In genomic region chr17:7329360-7330098, GRCh38 we compare ENCODE assay signal across 8 cellular contexts. TPM values are rescaled to one million over a fixed set of nuclear protein-coding genes. Genes with fewer than 3 reads are reported as not detected.
DNase-seq lines count a peak whose midpoint lies in the region; ATAC-seq and TF ChIP-seq lines count a peak whose summit lies in the region.

No MANE protein-coding gene starts in this region.

- H3K27ac ChIP-seq in osteoblast (ENCODE audit: low read depth, low read length) (peak overlapping the region; percentile 83), thoracic aorta (peak overlapping the region; percentile 88 to 98)

- TF ChIP-seq CTCF in GM10266 (IDR thresholded peaks at IDR 0.05; ENCODE audit: control insufficient read depth, insufficient read depth, low read depth, missing control alignments) (no peak), glutamatergic neuron (IDR thresholded peaks at IDR 0.05; ENCODE audit: partially characterized antibody, unreplicated experiment) (no peak), osteoblast (IDR thresholded peaks at IDR 0.05; ENCODE audit: extremely low read depth, low read depth, low read length) (no peak), thoracic aorta (IDR thresholded peaks at IDR 0.05) (no peak)

- H3K4me2 ChIP-seq in osteoblast (ENCODE audit: insufficient read depth, low read length), result peak overlapping the region; percentile 97

- H3K4me1 Mint-ChIP-seq in activated naive CD8-positive, alpha-beta T cell treated with anti-CD3 and anti-CD28 coated beads, Interleukin-2, amount 10 ng/mL, durations not matched to agents 7 days and 5 days, result peaks cover 26% of the 10 kb centered on the region
- H3K4me1 Mint-ChIP-seq in glutamatergic neuron (ENCODE audit: low read depth, unreplicated experiment), result peaks cover 8% of the 10 kb centered on the region

- peak overlapping the region; percentile 93 for H3K27ac Mint-ChIP-seq in activated naive CD8-positive, alpha-beta T cell treated with anti-CD3 and anti-CD28 coated beads, Interleukin-2, amount 10 ng/mL, durations not matched to agents 7 days and 5 days
- H3K27ac Mint-ChIP-seq in glutamatergic neuron (ENCODE audit: unreplicated experiment), result peak overlapping the region; percentile 89

- no peaks in the 10 kb centered on the region for H3K27me3 Mint-ChIP-seq in activated naive CD8-positive, alpha-beta T cell treated with anti-CD3 and anti-CD28 coated beads, Interleukin-2, amount 10 ng/mL, durations not matched to agents 7 days and 5 days
- H3K27me3 Mint-ChIP-seq in glutamatergic neuron (ENCODE audit: unreplicated experiment), result peaks cover 2% of the 10 kb centered on the region

- ATAC-seq in HG02623 (IDR thresholded peaks at IDR 0.05; ENCODE audit: unreplicated experiment) (peak; percentile 57), thoracic aorta (ENCODE audit: insufficient number of reproducible peaks, low FRiP score, low read depth) (peak; percentile 78)
- peak; percentile 59 for ATAC-seq in activated naive CD8-positive, alpha-beta T cell treated with anti-CD3 and anti-CD28 coated beads, Interleukin-2, amount 10 ng/mL, durations not matched to agents 7 days and 5 days (ENCODE audit: low read depth)

- H3K9me3 Mint-ChIP-seq in activated naive CD8-positive, alpha-beta T cell treated with anti-CD3 and anti-CD28 coated beads, Interleukin-2, amount 10 ng/mL, durations not matched to agents 7 days and 5 days, result no peaks in the 10 kb centered on the region
- H3K9me3 Mint-ChIP-seq in glutamatergic neuron (ENCODE audit: unreplicated experiment), result peaks cover 5% of the 10 kb centered on the region

- peaks cover 2% of the 10 kb centered on the region for H3K36me3 Mint-ChIP-seq in activated naive CD8-positive, alpha-beta T cell treated with anti-CD3 and anti-CD28 coated beads, Interleukin-2, amount 10 ng/mL, durations not matched to agents 7 days and 5 days
- H3K36me3 Mint-ChIP-seq in glutamatergic neuron (ENCODE audit: unreplicated experiment), result no peaks in the 10 kb centered on the region

- H3K4me1 ChIP-seq in osteoblast (ENCODE audit: insufficient read depth, low read length) (peaks cover 12% of the 10 kb centered on the region), thoracic aorta (ENCODE audit: control insufficient read depth in 1 of 2, low read depth in 2 of 2) (peaks cover 3 to 17% of the 10 kb centered on the region in 2 donors)

- H2AFZ ChIP-seq in osteoblast (ENCODE audit: low read length), result peak overlapping the region; percentile 100

- DNase-seq in GM10266 (ENCODE audit: extremely low spot score) (peak; percentile 98), NCI-H1105 treated with DMSO at 0.1 percent for 48 hours (lab: John Stamatoyannopoulos, UW) (peak; percentile 99), SKM-1 treated with dmso at 0.1 percent for 144 hours (lab: John Stamatoyannopoulos, UW; ENCODE audit: unreplicated experiment) (peak; percentile 82), glutamatergic neuron (peak; percentile 96), osteoblast (ENCODE audit: insufficient read length, low spot score, missing footprints) (peak; percentile 100), thoracic aorta (ENCODE audit: low spot score) (peak; percentile 95)
- peak; percentile 94 for DNase-seq in activated naive CD8-positive, alpha-beta T cell treated with anti-CD3 and anti-CD28 coated beads, Interleukin-2, amount 10 ng/mL, durations not matched to agents 7 days and 5 days

- peaks cover 19% of the 10 kb centered on the region for H3K79me2 ChIP-seq in osteoblast (ENCODE audit: insufficient read depth, low read length)

- H3K9me3 ChIP-seq in osteoblast (ENCODE audit: low read depth, low read length) (no peaks in the 10 kb centered on the region), thoracic aorta (no peaks in the 10 kb centered on the region)

- H4K20me1 ChIP-seq in osteoblast (ENCODE audit: insufficient read depth, low read length), result peaks cover 3% of the 10 kb centered on the region

- H3K4me3 Mint-ChIP-seq in activated naive CD8-positive, alpha-beta T cell treated with anti-CD3 and anti-CD28 coated beads, Interleukin-2, amount 10 ng/mL, durations not matched to agents 7 days and 5 days, result peak overlapping the region; percentile 88
- H3K4me3 Mint-ChIP-seq in glutamatergic neuron (ENCODE audit: unreplicated experiment), result peak overlapping the region; percentile 90

- H3K27me3 ChIP-seq in osteoblast (ENCODE audit: insufficient read depth, low read length) (peaks cover 7% of the 10 kb centered on the region), thoracic aorta (replicated peaks; ENCODE audit: insufficient read depth) (no peaks in the 10 kb centered on the region)

- H3K4me3 ChIP-seq in osteoblast (ENCODE audit: insufficient read depth, low read length) (peak overlapping the region; percentile 96), thoracic aorta (peak overlapping the region; percentile 93)

- POLR2A ChIA-PET in activated naive CD8-positive, alpha-beta T cell treated with anti-CD3 and anti-CD28 coated beads, Interleukin-2, amount 10 ng/mL, durations not matched to agents 7 days and 5 days (lab: Charles Lee), result interaction anchor here (0.6 to 4.5 kb wide), 20 partner anchors 8 to 719 kb away, joined by 3 to 33 read pairs (median 5); partner anchors contain the start of genes ACAP1, GPS2, MPDU1 and PHF23

- H3K36me3 ChIP-seq in osteoblast (ENCODE audit: insufficient read depth, low read length) (peaks cover 18% of the 10 kb centered on the region), thoracic aorta (peaks cover 10% of the 10 kb centered on the region)

RNA-seq across cellular contexts. Expression of gene NEURL4, which starts 0.4 kb away (rescaled TPM):
- total RNA-seq in activated naive CD8-positive, alpha-beta T cell treated with anti-CD3 and anti-CD28 coated beads, Interleukin-2, amount 10 ng/mL, durations not matched to agents 7 days and 5 days, result 10 to 100 TPM; 53.4 to 58.6 TPM
- total RNA-seq in glutamatergic neuron (ENCODE audit: unreplicated experiment) (97.6 TPM), osteoblast (14.7 and 18.8 TPM in 2 replicates), thoracic aorta (10 to 100 TPM; 24.4 to 45.3 TPM)

RNA-seq across cellular contexts. Expression of gene ACAP1, which starts 6.8 kb away (rescaled TPM):
- 100 to 1,000 TPM; 710 to 756 TPM for total RNA-seq in activated naive CD8-positive, alpha-beta T cell treated with anti-CD3 and anti-CD28 coated beads, Interleukin-2, amount 10 ng/mL, durations not matched to agents 7 days and 5 days
- total RNA-seq in glutamatergic neuron (ENCODE audit: unreplicated experiment) (not detected), osteoblast (0.59 TPM in 1 of 2 replicates, not detected in the other), thoracic aorta (1 to 10 TPM; 6.8 to 9.9 TPM)

RNA-seq across cellular contexts. Expression of gene GPS2, which starts 14.4 kb away (rescaled TPM):
- 10 to 100 TPM; 97.1 to 98.5 TPM for total RNA-seq in activated naive CD8-positive, alpha-beta T cell treated with anti-CD3 and anti-CD28 coated beads, Interleukin-2, amount 10 ng/mL, durations not matched to agents 7 days and 5 days
- total RNA-seq in glutamatergic neuron (ENCODE audit: unreplicated experiment), result 98.3 TPM
- 46.9 and 48.1 TPM in 2 replicates for total RNA-seq in osteoblast
- 10 to 100 TPM; 66.5 to 100.0 TPM for total RNA-seq in thoracic aorta

RNA-seq across cellular contexts. Expression of gene EIF5A, which starts 22.1 kb away (rescaled TPM):
- 100 to 1,000 TPM; 420 to 451 TPM for total RNA-seq in activated naive CD8-positive, alpha-beta T cell treated with anti-CD3 and anti-CD28 coated beads, Interleukin-2, amount 10 ng/mL, durations not matched to agents 7 days and 5 days
- 347 TPM for total RNA-seq in glutamatergic neuron (ENCODE audit: unreplicated experiment)
- total RNA-seq in osteoblast, result 436 and 491 TPM in 2 replicates
- 100 to 1,000 TPM; 118 to 130 TPM for total RNA-seq in thoracic aorta

RNA-seq across cellular contexts. Expression of gene KCTD11, which starts 22.4 kb away (rescaled TPM):
- total RNA-seq in activated naive CD8-positive, alpha-beta T cell treated with anti-CD3 and anti-CD28 coated beads, Interleukin-2, amount 10 ng/mL, durations not matched to agents 7 days and 5 days, result 1 to 10 TPM; 8.1 to 8.7 TPM
- total RNA-seq in glutamatergic neuron (ENCODE audit: unreplicated experiment) (2.2 TPM), osteoblast (11.5 and 11.9 TPM in 2 replicates), thoracic aorta (10 to 100 TPM; 13.3 to 20.2 TPM)

Comparison
In these comparisons a context has a peak if more than half of its experiments do, and no peak if none do; other contexts are left out.
1. Peak in every context shown above with its lines: DNase-seq, ATAC-seq, H3K4me3 ChIP-seq and H3K27ac ChIP-seq.
2. RNA of gene ACAP1, which starts 6.8 kb away (total RNA-seq): 710 to 756 TPM in activated naive CD8-positive, alpha-beta T cell treated with anti-CD3 and anti-CD28 coated beads, Interleukin-2, amount 10 ng/mL, durations not matched to agents 7 days and 5 days; 6.8 to 9.9 TPM in thoracic aorta, not detected in glutamatergic neuron (single experiment) and 0.59 TPM in osteoblast; every median in the first group is over 10 times any median in the second.